Comparison of ENCODE assay signal across 2 cellular contexts in the genomic region with DNA sequence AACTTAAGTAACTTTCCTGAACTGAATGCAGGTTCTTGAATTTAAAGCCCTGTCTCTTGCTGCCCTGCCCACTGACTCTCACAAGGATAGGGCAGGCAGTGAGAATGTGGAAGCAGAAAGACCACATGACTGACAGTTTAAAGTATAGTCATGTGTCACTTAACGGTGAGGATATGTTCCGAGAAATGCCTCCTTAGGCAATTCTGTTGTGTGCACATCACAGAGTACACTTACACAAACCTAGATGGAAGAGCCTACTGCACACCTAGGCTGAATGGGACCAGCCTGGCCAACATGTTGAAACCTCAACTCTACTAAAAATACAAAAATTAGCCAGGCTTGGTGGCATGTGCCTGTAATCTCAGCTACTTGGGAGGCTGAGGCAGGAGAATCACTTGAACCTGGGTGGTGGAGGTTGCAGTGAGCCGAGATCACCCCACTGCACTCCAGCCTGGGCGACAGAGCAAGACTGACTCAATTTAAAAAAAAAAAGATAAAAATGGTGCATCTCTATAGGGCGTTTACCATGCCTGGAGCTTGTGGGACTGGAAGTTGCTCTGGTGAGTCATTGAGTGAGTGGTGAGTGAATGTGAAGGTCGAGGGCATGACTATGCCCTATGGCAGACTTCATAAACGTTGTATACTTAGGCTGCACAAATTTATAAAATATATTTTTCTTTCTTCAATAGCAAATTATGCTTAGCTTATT.
A peak's percentile ranks its signal among the peaks of the same experiment; 100 is the strongest.
TF ChIP-seq lines count a peak whose summit lies in the region.

No MANE protein-coding gene starts in this region.

TF ChIP-seq in HCT116, 20 proteins besides CTCF, POLR2A, EP300 and RAD21:
- TF ChIP-seq EZH2phosphoT487 (IDR thresholded peaks at IDR 0.05; ENCODE audit: borderline replicate concordance) (no peak), FOSL1 (IDR thresholded peaks at IDR 0.05; ENCODE audit: low read depth) (peak; percentile 77), POLR2AphosphoS5 (IDR thresholded peaks at IDR 0.05; ENCODE audit: low read depth, low read length) (peak; percentile 24; the same call in 1 of the 2 replicates), YY1 (IDR thresholded peaks at IDR 0.05; ENCODE audit: extremely low read depth, insufficient replicate concordance, low read depth, low read length) (peak; percentile 17), SIN3A (IDR thresholded peaks at IDR 0.05; ENCODE audit: low read depth) (no peak), SRF (IDR thresholded peaks at IDR 0.05; ENCODE audit: low read depth) (no peak), JUND (IDR thresholded peaks at IDR 0.05) (peak; percentile 71), ZFX (IDR thresholded peaks at IDR 0.05) (no peak), SP1 (IDR thresholded peaks at IDR 0.05; ENCODE audit: low read depth) (peak; percentile 62), ELF1 (IDR thresholded peaks at IDR 0.05; ENCODE audit: borderline replicate concordance, low read depth) (no peak), ZNF274 (IDR thresholded peaks at IDR 0.05; ENCODE audit: low read depth, low read length) (no peak), CBX3 (IDR thresholded peaks at IDR 0.05; ENCODE audit: low read depth) (peak; percentile 51; the same call in 1 of the 2 replicates), EGR1 (IDR thresholded peaks at IDR 0.05; ENCODE audit: low read depth) (no peak), CEBPB (IDR thresholded peaks at IDR 0.05; ENCODE audit: low read depth) (no peak), EZH2 (IDR thresholded peaks at IDR 0.05) (no peak), TCF7L2 (IDR thresholded peaks at IDR 0.05; ENCODE audit: borderline replicate concordance, extremely low read depth, insufficient read depth, insufficient read length) (no peak)
- TF ChIP-seq, protein P1, sequence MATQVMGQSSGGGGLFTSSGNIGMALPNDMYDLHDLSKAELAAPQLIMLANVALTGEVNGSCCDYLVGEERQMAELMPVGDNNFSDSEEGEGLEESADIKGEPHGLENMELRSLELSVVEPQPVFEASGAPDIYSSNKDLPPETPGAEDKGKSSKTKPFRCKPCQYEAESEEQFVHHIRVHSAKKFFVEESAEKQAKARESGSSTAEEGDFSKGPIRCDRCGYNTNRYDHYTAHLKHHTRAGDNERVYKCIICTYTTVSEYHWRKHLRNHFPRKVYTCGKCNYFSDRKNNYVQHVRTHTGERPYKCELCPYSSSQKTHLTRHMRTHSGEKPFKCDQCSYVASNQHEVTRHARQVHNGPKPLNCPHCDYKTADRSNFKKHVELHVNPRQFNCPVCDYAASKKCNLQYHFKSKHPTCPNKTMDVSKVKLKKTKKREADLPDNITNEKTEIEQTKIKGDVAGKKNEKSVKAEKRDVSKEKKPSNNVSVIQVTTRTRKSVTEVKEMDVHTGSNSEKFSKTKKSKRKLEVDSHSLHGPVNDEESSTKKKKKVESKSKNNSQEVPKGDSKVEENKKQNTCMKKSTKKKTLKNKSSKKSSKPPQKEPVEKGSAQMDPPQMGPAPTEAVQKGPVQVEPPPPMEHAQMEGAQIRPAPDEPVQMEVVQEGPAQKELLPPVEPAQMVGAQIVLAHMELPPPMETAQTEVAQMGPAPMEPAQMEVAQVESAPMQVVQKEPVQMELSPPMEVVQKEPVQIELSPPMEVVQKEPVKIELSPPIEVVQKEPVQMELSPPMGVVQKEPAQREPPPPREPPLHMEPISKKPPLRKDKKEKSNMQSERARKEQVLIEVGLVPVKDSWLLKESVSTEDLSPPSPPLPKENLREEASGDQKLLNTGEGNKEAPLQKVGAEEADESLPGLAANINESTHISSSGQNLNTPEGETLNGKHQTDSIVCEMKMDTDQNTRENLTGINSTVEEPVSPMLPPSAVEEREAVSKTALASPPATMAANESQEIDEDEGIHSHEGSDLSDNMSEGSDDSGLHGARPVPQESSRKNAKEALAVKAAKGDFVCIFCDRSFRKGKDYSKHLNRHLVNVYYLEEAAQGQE (IDR thresholded peaks at IDR 0.05; ENCODE audit: low read depth) = no peak
- TF ChIP-seq, protein P2, sequence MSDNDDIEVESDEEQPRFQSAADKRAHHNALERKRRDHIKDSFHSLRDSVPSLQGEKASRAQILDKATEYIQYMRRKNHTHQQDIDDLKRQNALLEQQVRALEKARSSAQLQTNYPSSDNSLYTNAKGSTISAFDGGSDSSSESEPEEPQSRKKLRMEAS (IDR thresholded peaks at IDR 0.05) = peak; percentile 63
- TF ChIP-seq, protein P3, sequence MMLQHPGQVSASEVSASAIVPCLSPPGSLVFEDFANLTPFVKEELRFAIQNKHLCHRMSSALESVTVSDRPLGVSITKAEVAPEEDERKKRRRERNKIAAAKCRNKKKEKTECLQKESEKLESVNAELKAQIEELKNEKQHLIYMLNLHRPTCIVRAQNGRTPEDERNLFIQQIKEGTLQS (IDR thresholded peaks at IDR 0.05) = no peak
- TF ChIP-seq, protein P4, sequence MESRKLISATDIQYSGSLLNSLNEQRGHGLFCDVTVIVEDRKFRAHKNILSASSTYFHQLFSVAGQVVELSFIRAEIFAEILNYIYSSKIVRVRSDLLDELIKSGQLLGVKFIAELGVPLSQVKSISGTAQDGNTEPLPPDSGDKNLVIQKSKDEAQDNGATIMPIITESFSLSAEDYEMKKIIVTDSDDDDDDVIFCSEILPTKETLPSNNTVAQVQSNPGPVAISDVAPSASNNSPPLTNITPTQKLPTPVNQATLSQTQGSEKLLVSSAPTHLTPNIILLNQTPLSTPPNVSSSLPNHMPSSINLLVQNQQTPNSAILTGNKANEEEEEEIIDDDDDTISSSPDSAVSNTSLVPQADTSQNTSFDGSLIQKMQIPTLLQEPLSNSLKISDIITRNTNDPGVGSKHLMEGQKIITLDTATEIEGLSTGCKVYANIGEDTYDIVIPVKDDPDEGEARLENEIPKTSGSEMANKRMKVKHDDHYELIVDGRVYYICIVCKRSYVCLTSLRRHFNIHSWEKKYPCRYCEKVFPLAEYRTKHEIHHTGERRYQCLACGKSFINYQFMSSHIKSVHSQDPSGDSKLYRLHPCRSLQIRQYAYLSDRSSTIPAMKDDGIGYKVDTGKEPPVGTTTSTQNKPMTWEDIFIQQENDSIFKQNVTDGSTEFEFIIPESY (IDR thresholded peaks at IDR 0.05; ENCODE audit: extremely low read depth, insufficient replicate concordance, low read length) = no peak
TF ChIP-seq in HCT116: peak in this region for 7.

TF ChIP-seq in endothelial cell of umbilical vein, 7 proteins besides CTCF, POLR2A, EP300 and RAD21:
- TF ChIP-seq, protein P2 (IDR thresholded peaks at IDR 0.05; ENCODE audit: insufficient read depth, insufficient read length) = no peak
- TF ChIP-seq EZH2 (IDR thresholded peaks at IDR 0.05; ENCODE audit: borderline replicate concordance, low read depth, low read length, severe bottlenecking) = no peak
- no peak for TF ChIP-seq MYC (IDR thresholded peaks at IDR 0.05; ENCODE audit: low read depth, low read length)
- TF ChIP-seq FOS (IDR thresholded peaks at IDR 0.05; ENCODE audit: borderline replicate concordance, insufficient read depth, low read length) = peak; percentile 93
- no peak for TF ChIP-seq POLR2AphosphoS5 (IDR thresholded peaks at IDR 0.05; ENCODE audit: insufficient read depth, low read depth, low read length)
- no peak for TF ChIP-seq GATA2 (IDR thresholded peaks at IDR 0.05; ENCODE audit: insufficient read depth, insufficient read length, low read depth, low read length)
- peak; percentile 50 for TF ChIP-seq JUN (IDR thresholded peaks at IDR 0.05; ENCODE audit: borderline replicate concordance, insufficient read depth, insufficient read length, low read depth)
TF ChIP-seq in endothelial cell of umbilical vein: peak in this region for 2.
